In the genomic region with DNA sequence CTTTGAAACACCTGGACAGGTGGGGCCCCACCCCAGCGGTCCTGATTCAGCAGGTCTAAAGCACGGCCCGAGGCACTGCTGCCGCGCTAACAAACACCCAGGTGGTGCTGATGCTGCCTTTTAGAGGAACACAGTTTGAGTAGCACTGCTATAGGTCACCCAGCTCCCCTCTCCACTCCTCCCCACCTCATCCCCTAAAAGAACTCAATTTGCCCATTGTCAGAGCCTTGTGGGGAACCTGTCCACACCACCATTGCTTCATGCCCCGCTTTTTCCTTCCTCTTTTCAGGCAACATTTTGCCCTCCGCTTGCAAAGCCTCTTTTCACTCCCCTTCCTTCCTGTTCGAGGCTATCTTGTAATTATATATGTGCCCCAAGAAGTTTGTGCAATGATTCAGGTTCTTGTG, we compare ENCODE assay signal across 26 cellular contexts. TPM values are rescaled to one million over a fixed set of nuclear protein-coding genes. Genes with fewer than 3 reads are reported as not detected.
DNase-seq lines count a peak whose midpoint lies in the region; ATAC-seq and TF ChIP-seq lines count a peak whose summit lies in the region.
"Had no signal": no experiment of that assay in that cellular context is flagged by ENCODE, and none has a peak within 500 bp of the region (broad histone marks: within the 10 kb centered on the region; RNA-seq: fewer than 3 reads in every experiment).

No MANE protein-coding gene starts in this region.

- DNase-seq in Kasumi-1 (lab: John Stamatoyannopoulos, UW) (peak; percentile 99), RPMI8226 (peak; percentile 81), foreskin keratinocyte (peak; percentile 32 to 59), NCI-H2107 treated with DMSO at 0.1 percent for 48 hours (lab: John Stamatoyannopoulos, UW; ENCODE audit: unreplicated experiment) (no peak), kidney tubule cell (ENCODE audit: low spot score) (no peak), GM10266 (ENCODE audit: extremely low spot score) (no peak)
- DNase-seq: activated CD4-positive, alpha-beta T cell treated with anti-CD3 and anti-CD28 coated beads for 4 hours; activated naive CD8-positive, alpha-beta T cell treated with anti-CD3 and anti-CD28 coated beads for 36 hours; Caco-2; MG63; NCI-H187 treated with DMSO at 0.1 percent for 48 hours; NCI-H226; SK-N-SH; small intestine; stimulated activated CD4-positive, alpha-beta T cell treated with anti-CD3 and anti-CD28 coated beads, Interleukin-2, amount 100 ng/mL, for 48 hours; stimulated activated naive CD8-positive, alpha-beta T cell treated with anti-CD3 and anti-CD28 coated beads, Interleukin-15, Interleukin-2, amounts not matched to agents 100 U/mL and 50 U/mL, for 24 hours; T1000; tibial artery had no signal

- peaks cover 8% of the 10 kb centered on the region for H3K4me1 ChIP-seq in foreskin keratinocyte
- H3K4me1 ChIP-seq: Caco-2, esophagus muscularis mucosa, neural progenitor cell, tibial artery had no signal

- ATAC-seq in foreskin keratinocyte (peak; percentile 71), HG02884 (IDR thresholded peaks at IDR 0.05; ENCODE audit: unreplicated experiment) (no peak)
- ATAC-seq: HepG2; left lobe of liver; stimulated activated naive CD8-positive, alpha-beta T cell treated with anti-CD3 and anti-CD28 coated beads, Interleukin-15, Interleukin-2, amounts not matched to agents 100 U/mL and 50 U/mL, for 24 hours had no signal

- TF ChIP-seq CTCF in foreskin keratinocyte (conservative IDR thresholded peaks at IDR 0.05), result peak; percentile 44
- no peak for TF ChIP-seq CTCF in GM10266 (IDR thresholded peaks at IDR 0.05; ENCODE audit: control insufficient read depth, insufficient read depth, low read depth, missing control alignments)

- H3K27ac ChIP-seq in foreskin keratinocyte, result no peak overlapping the region
- H3K27ac ChIP-seq: esophagus muscularis mucosa, neural progenitor cell, tibial artery had no signal

- no peaks in the 10 kb centered on the region for H3K27me3 ChIP-seq in foreskin keratinocyte
- H3K27me3 ChIP-seq: MG63, neural progenitor cell had no signal

RNA-seq across cellular contexts. Expression of gene PADI4, which starts 26.2 kb away (rescaled TPM):
- not detected in 2 replicates for total RNA-seq in foreskin keratinocyte
- polyA plus RNA-seq in foreskin keratinocyte, result 0.22 and 0.35 TPM in 2 replicates
- total RNA-seq: Caco-2, pulmonary artery endothelial cell had no signal
- polyA plus RNA-seq: SK-N-SH had no signal

RNA-seq across cellular contexts. Expression of gene PADI3, which starts 32.9 kb away (rescaled TPM):
- 5.7 and 6.4 TPM in 2 replicates for total RNA-seq in foreskin keratinocyte
- polyA plus RNA-seq in foreskin keratinocyte, result 4.1 and 5.2 TPM in 2 replicates
- total RNA-seq: activated naive CD8-positive, alpha-beta T cell treated with anti-CD3 and anti-CD28 coated beads for 36 hours; Caco-2; cerebellum; esophagus muscularis mucosa; HepG2; left lobe of liver; mononuclear cell; pulmonary artery endothelial cell had no signal
- polyA plus RNA-seq: HepG2 had no signal

Comparison
In these comparisons a context has a peak if more than half of its experiments do, and no peak if none do; other contexts are left out.
1. DNase-seq: peak in Kasumi-1 (2 of 2), RPMI8226 (single experiment) and foreskin keratinocyte (2 of 2); none in NCI-H2107 treated with DMSO at 0.1 percent for 48 hours (single experiment), kidney tubule cell (single experiment) and GM10266 (single experiment).